Comparison of ENCODE assay signal across 10 cellular contexts in the genomic region with DNA sequence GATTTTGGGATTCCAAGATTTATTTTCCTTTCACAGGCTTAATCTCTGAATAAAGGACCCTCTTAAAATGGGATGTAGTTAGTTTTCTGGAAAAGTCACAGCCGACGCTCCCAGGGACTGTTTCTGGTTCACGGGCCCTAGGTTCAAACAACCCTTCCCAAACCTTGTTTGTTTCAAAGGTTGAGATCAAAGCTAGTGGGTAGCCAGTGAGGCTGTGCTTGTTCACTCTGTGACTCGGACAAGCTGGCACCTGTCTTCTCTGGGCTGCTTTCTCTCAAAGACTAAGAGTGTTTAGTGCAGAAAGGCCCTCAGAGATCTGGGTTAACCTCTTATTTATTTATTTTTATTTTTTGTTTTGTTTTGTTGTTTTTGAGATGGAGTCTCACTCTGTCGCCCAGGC. TPM values are rescaled to one million over a fixed set of nuclear protein-coding genes. Genes with fewer than 3 reads are reported as not detected.
A peak's percentile ranks its signal among the peaks of the same experiment; 100 is the strongest.
DNase-seq lines count a peak whose midpoint lies in the region; ATAC-seq and TF ChIP-seq lines count a peak whose summit lies in the region.
"Had no signal": no experiment of that assay in that cellular context is flagged by ENCODE, and none has a peak within 500 bp of the region (broad histone marks: within the 10 kb centered on the region; RNA-seq: fewer than 3 reads in every experiment).

No MANE protein-coding gene starts in this region.

- H3K4me1 Mint-ChIP-seq in stimulated activated naive CD8-positive, alpha-beta T cell treated with anti-CD3 and anti-CD28 coated beads, Interleukin-15, amount 100 ng/mL, for 72 hours, result peaks cover 42% of the 10 kb centered on the region

- H3K36me3 ChIP-seq in Peyer's patch (no peaks in the 10 kb centered on the region), osteoblast (ENCODE audit: insufficient read depth, low read length) (no peaks in the 10 kb centered on the region)

- H3K27me3 ChIP-seq in Peyer's patch (no peaks in the 10 kb centered on the region), foreskin keratinocyte (no peaks in the 10 kb centered on the region), osteoblast (ENCODE audit: insufficient read depth, low read length) (no peaks in the 10 kb centered on the region)

- H3K79me2 ChIP-seq in osteoblast (ENCODE audit: insufficient read depth, low read length), result peaks cover 42% of the 10 kb centered on the region

- H3K27ac ChIP-seq in 22Rv1 (peak overlapping the region; percentile 98), Peyer's patch (peak overlapping the region in 2 of 4 donors; percentile 27 to 99), foreskin keratinocyte (peak overlapping the region; percentile 63), osteoblast (ENCODE audit: low read depth, low read length) (peak overlapping the region; percentile 68)

- no peak overlapping the region for H3K4me2 ChIP-seq in osteoblast (ENCODE audit: insufficient read depth, low read length)

- no peaks in the 10 kb centered on the region for H3K27me3 Mint-ChIP-seq in stimulated activated naive CD8-positive, alpha-beta T cell treated with anti-CD3 and anti-CD28 coated beads, Interleukin-15, amount 100 ng/mL, for 72 hours

- H3K4me3 ChIP-seq in Peyer's patch, result no peak overlapping the region
- H3K4me3 ChIP-seq in osteoblast (ENCODE audit: insufficient read depth, low read length), result no peak overlapping the region

- H3K9me3 ChIP-seq in Peyer's patch (no peaks in the 10 kb centered on the region), osteoblast (ENCODE audit: low read depth, low read length) (no peaks in the 10 kb centered on the region)

- no peaks in the 10 kb centered on the region for H4K20me1 ChIP-seq in osteoblast (ENCODE audit: insufficient read depth, low read length)

- no peak for TF ChIP-seq CTCF in 22Rv1 (IDR thresholded peaks at IDR 0.05)
- TF ChIP-seq CTCF in Peyer's patch (IDR thresholded peaks at IDR 0.05), result no peak
- no peak for TF ChIP-seq CTCF in foreskin keratinocyte (conservative IDR thresholded peaks at IDR 0.05)
- TF ChIP-seq CTCF in osteoblast (IDR thresholded peaks at IDR 0.05; ENCODE audit: extremely low read depth, low read depth, low read length), result no peak

- no peak overlapping the region for H2AFZ ChIP-seq in osteoblast (ENCODE audit: low read length)

- H3K27ac Mint-ChIP-seq in stimulated activated naive CD8-positive, alpha-beta T cell treated with anti-CD3 and anti-CD28 coated beads, Interleukin-15, amount 100 ng/mL, for 72 hours, result no peak overlapping the region

- H3K4me3 Mint-ChIP-seq in stimulated activated naive CD8-positive, alpha-beta T cell treated with anti-CD3 and anti-CD28 coated beads, Interleukin-15, amount 100 ng/mL, for 72 hours, result no peak overlapping the region

- DNase-seq in Peyer's patch (peak in 2 of 3 donors; percentile 7 to 34), foreskin keratinocyte (peak in 1 of 2 donors; percentile 61), osteoblast (ENCODE audit: insufficient read length, low spot score, missing footprints) (no peak), NCI-H524 (lab: John Stamatoyannopoulos, UW) (no peak), MV-4-11 (lab: John Stamatoyannopoulos, UW) (no peak), T-helper 9 cell (no peak)
- no peak for DNase-seq in stimulated activated naive CD8-positive, alpha-beta T cell treated with anti-CD3 and anti-CD28 coated beads, Interleukin-15, amount 100 ng/mL, for 72 hours
- DNase-seq: activated CD8-positive, alpha-beta memory T cell treated with anti-CD3 and anti-CD28 coated beads for 24 hours; NCI-H1105 had no signal

- TF ChIP-seq POLR2A in Peyer's patch (IDR thresholded peaks at IDR 0.05), result no peak

- ATAC-seq in foreskin keratinocyte, result no peak
- ATAC-seq in stimulated activated naive CD8-positive, alpha-beta T cell treated with anti-CD3 and anti-CD28 coated beads, Interleukin-15, amount 100 ng/mL, for 72 hours, result no peak

- H3K9me3 Mint-ChIP-seq in stimulated activated naive CD8-positive, alpha-beta T cell treated with anti-CD3 and anti-CD28 coated beads, Interleukin-15, amount 100 ng/mL, for 72 hours, result no peaks in the 10 kb centered on the region

- H3K4me1 ChIP-seq in Peyer's patch (peaks cover 0 to 53% (median 25%) of the 10 kb centered on the region in 4 donors), foreskin keratinocyte (peaks cover 28% of the 10 kb centered on the region), osteoblast (ENCODE audit: insufficient read depth, low read length) (peaks cover 61% of the 10 kb centered on the region)

RNA-seq across cellular contexts. Expression of a gene that starts 13.0 kb away (rescaled TPM):
- total RNA-seq in Peyer's patch (over 10,000 TPM; 10,683 to 28,425 (median 19,356) TPM), foreskin keratinocyte (1,538 and 2,710 TPM in 2 replicates), osteoblast (19,002 and 21,612 TPM in 2 replicates)
- 10.1 and 11.9 TPM in 2 replicates for polyA plus RNA-seq in foreskin keratinocyte

RNA-seq across cellular contexts. Expression of a gene that starts 39.1 kb away (rescaled TPM):
- total RNA-seq in Peyer's patch (10 to 100 TPM; 73.4 to 88.1 (median 79.0) TPM), foreskin keratinocyte (62.2 and 66.1 TPM in 2 replicates), osteoblast (109 and 115 TPM in 2 replicates)
- polyA plus RNA-seq in foreskin keratinocyte, result 62.0 and 62.8 TPM in 2 replicates

Comparison
In these comparisons a context has a peak if more than half of its experiments do, and no peak if none do; other contexts are left out.
1. DNase-seq: peak in Peyer's patch (2 of 3); none in osteoblast (single experiment), stimulated activated naive CD8-positive, alpha-beta T cell treated with anti-CD3 and anti-CD28 coated beads, Interleukin-15, amount 100 ng/mL, for 72 hours (0 of 2), NCI-H524 (0 of 2), MV-4-11 (single experiment) and T-helper 9 cell (single experiment).